In the genomic region with DNA sequence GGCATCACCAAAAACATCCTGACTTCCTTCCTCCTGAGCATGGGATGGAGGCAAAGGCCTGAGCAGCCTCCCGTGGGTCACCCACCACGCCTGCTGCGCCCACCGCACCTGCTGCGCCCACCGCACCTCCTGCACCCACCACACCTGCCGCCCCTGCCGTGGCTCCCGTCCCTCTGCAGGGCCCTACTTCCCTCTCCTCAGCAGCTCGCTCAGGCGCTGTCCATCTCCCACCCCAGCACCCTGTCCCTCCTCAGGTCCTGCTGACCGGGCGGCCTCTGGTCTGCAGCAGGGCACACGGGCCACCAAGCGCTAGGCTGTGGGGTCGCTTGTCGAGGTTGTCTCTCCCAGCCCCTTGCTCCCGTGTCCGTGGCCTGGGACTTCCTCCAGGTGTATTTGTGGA, we compare ENCODE assay signal across 24 cellular contexts.
"Had no signal": no experiment of that assay in that cellular context is flagged by ENCODE, and none has a peak within 500 bp of the region (broad histone marks: within the 10 kb centered on the region; RNA-seq: fewer than 3 reads in every experiment).

No MANE protein-coding gene starts in this region.

- ATAC-seq: effector memory CD8-positive, alpha-beta T cell; left lung; lower lobe of right lung; naive thymus-derived CD8-positive, alpha-beta T cell; stimulated activated memory B cell treated with anti-CD40 and anti-IgM and Interleukin-4, amounts not matched to agents 10 μg/mL and 1 μg/mL and 100 μg/mL, for 72 hours; stimulated activated naive CD8-positive, alpha-beta T cell treated with anti-CD3 and anti-CD28 coated beads, Interleukin-15, Interleukin-2, amounts not matched to agents 100 U/mL and 50 U/mL, for 24 hours had no signal

- H3K27me3 ChIP-seq: ovary, sigmoid colon, testis had no signal

- H3K36me3 ChIP-seq: esophagus squamous epithelium, left lung, lower lobe of right lung, ovary, spleen had no signal

- H3K4me3 ChIP-seq: esophagus squamous epithelium, left lung, lower lobe of right lung, ovary, sigmoid colon, skin epidermis, spleen, testis, tibial artery had no signal

- H3K9me3 ChIP-seq: esophagus squamous epithelium, left lung, lower lobe of right lung, ovary, sigmoid colon, testis, tibial artery had no signal

- DNase-seq: cerebellar nuclear complex; cortex of kidney; effector memory CD8-positive, alpha-beta T cell; erythroblast; esophagus squamous epithelium; foreskin melanocyte; kidney; left lung; lower lobe of right lung; naive thymus-derived CD8-positive, alpha-beta T cell; nephron progenitor cell; occipital lobe; ovary; posterior cingulate gyrus; retina; sigmoid colon; spleen; stimulated activated CD4-positive, alpha-beta T cell treated with anti-CD3 and anti-CD28 coated beads, Interleukin-4, amount 100 ng/mL, for 4 hours; stimulated activated naive CD8-positive, alpha-beta T cell treated with anti-CD3 and anti-CD28 coated beads, Interleukin-15, Interleukin-2, amounts not matched to agents 100 U/mL and 50 U/mL, for 24 hours; substantia nigra; testis; tibial artery had no signal

- H3K4me1 ChIP-seq: esophagus squamous epithelium, left lung, lower lobe of right lung, spleen, testis, tibial artery had no signal

- H3K27ac ChIP-seq: esophagus squamous epithelium, left lung, lower lobe of right lung, ovary, sigmoid colon, skin epidermis, spleen, testis, tibial artery had no signal
